ENCODE assay signal across 10 cellular contexts in the genomic region with DNA sequence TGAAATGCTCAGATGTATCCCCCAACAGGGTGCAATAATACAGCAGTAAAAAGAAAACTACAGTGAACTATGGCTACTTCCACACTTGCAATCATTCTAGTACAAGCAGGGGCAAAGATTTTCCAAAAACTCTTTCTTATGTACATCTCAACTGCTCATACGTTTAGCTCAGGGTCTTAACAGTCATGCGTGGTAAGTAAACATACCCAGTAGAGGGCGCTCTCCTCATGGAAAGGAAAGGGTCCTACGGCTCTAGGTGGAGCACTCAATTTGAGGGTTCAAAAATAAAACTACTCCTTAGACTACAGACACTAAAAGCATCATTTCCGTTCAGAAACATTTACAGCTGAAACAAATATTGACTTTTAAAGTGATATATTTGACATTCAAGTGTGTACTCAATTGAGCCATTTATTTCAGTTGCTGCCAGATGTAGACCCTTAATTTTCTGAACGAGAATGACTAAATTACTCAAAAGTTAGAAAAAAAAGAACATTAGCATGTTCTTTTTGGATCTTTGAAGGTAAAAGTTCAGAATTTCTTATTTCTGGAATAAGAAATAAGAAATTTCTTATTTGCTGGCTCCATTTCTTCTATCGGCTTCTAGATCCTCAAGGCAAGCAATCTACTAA.
A peak's percentile ranks its signal among the peaks of the same experiment; 100 is the strongest.
DNase-seq lines count a peak whose midpoint lies in the region; FAIRE-seq and TF ChIP-seq lines count a peak whose summit lies in the region.
"Had no signal": no experiment of that assay in that cellular context is flagged by ENCODE, and none has a peak within 500 bp of the region (broad histone marks: within the 10 kb centered on the region; RNA-seq: fewer than 3 reads in every experiment).

No MANE protein-coding gene starts in this region.

- POLR2A ChIA-PET in endothelial cell of umbilical vein (lab: Charles Lee), result no interaction called here

- H3K4me3 ChIP-seq in GM23248 (no peak overlapping the region), OCI-LY1 (ENCODE audit: low read depth, low read length, poor library complexity, severe bottlenecking) (no peak overlapping the region), endothelial cell of umbilical vein (replicated peaks in 1 of 3; ENCODE audit: insufficient read depth in 1 of 3, low read depth in 1 of 3, low read length in 3 of 3) (no peak overlapping the region), small intestine (ENCODE audit: low read depth in 1 of 2, low read length in 2 of 2) (no peak overlapping the region), Peyer's patch (no peak overlapping the region)
- H3K4me3 ChIP-seq: thoracic aorta had no signal

- no peaks in the 10 kb centered on the region for H3K36me3 Mint-ChIP-seq in activated naive CD4-positive, alpha-beta T cell treated with anti-CD3 and anti-CD28 coated beads for 36 hours (ENCODE audit: low read depth)
- no peaks in the 10 kb centered on the region for H3K36me3 Mint-ChIP-seq in activated naive CD4-positive, alpha-beta T cell treated with anti-CD3 and anti-CD28 coated beads, Interleukin-2, amount 10 ng/mL, durations not matched to agents 7 days and 5 days

- H3K27me3 Mint-ChIP-seq in activated naive CD4-positive, alpha-beta T cell treated with anti-CD3 and anti-CD28 coated beads for 36 hours (ENCODE audit: low read depth), result peaks cover 6% of the 10 kb centered on the region
- H3K27me3 Mint-ChIP-seq in activated naive CD4-positive, alpha-beta T cell treated with anti-CD3 and anti-CD28 coated beads, Interleukin-2, amount 10 ng/mL, durations not matched to agents 7 days and 5 days, result no peaks in the 10 kb centered on the region

- H3K9ac ChIP-seq in GM23248 (no peak overlapping the region), OCI-LY1 (ENCODE audit: low read length) (no peak overlapping the region), endothelial cell of umbilical vein (replicated peaks; ENCODE audit: extremely low read depth, insufficient read depth, low read length) (no peak overlapping the region)

- H3K27me3 ChIP-seq in GM23248 (replicated peaks; ENCODE audit: insufficient read depth) (no peaks in the 10 kb centered on the region), OCI-LY1 (ENCODE audit: insufficient read depth, low read length) (no peaks in the 10 kb centered on the region), endothelial cell of umbilical vein (ENCODE audit: control insufficient read depth in 2 of 2, insufficient read depth in 2 of 2, low read length in 2 of 2) (no peaks in the 10 kb centered on the region), small intestine (ENCODE audit: control insufficient read depth in 2 of 2, insufficient read depth in 2 of 2, low read length in 2 of 2) (no peaks in the 10 kb centered on the region), Peyer's patch (no peaks in the 10 kb centered on the region)

- no peak overlapping the region for H3K4me3 Mint-ChIP-seq in activated naive CD4-positive, alpha-beta T cell treated with anti-CD3 and anti-CD28 coated beads for 36 hours
- no peak overlapping the region for H3K4me3 Mint-ChIP-seq in activated naive CD4-positive, alpha-beta T cell treated with anti-CD3 and anti-CD28 coated beads, Interleukin-2, amount 10 ng/mL, durations not matched to agents 7 days and 5 days

- BruUV-seq in endothelial cell of umbilical vein (replicated peaks; lab: Mats Ljungman, UMichigan), result no TSS peak

- H3F3A ChIP-seq in GM23248 (ENCODE audit: insufficient read depth), result no peaks in the 10 kb centered on the region
- H3F3A ChIP-seq in OCI-LY1 (ENCODE audit: insufficient read depth, low read length), result no peaks in the 10 kb centered on the region

- intact Hi-C loops in activated naive CD4-positive, alpha-beta T cell treated with anti-CD3 and anti-CD28 coated beads for 36 hours (cut with micrococcal nuclease), result loop anchor here (1.0 kb wide), 1 partner anchor 511 kb away; no protein-coding TSS in a partner anchor
- intact Hi-C loops in endothelial cell of umbilical vein (cut with micrococcal nuclease), result loop anchor here (10.0 kb wide), 1 partner anchor 1954 kb away; no protein-coding TSS in a partner anchor

- H3K79me2 ChIP-seq in GM23248 (ENCODE audit: insufficient read depth), result no peaks in the 10 kb centered on the region
- H3K79me2 ChIP-seq in OCI-LY1 (ENCODE audit: insufficient read depth, low read length), result no peaks in the 10 kb centered on the region
- no peaks in the 10 kb centered on the region for H3K79me2 ChIP-seq in endothelial cell of umbilical vein (ENCODE audit: control insufficient read depth, insufficient read depth, low read length)

- H3K4me2 ChIP-seq in GM23248 (ENCODE audit: unreplicated experiment) (no peak overlapping the region), OCI-LY1 (ENCODE audit: low read length) (no peak overlapping the region), endothelial cell of umbilical vein (ENCODE audit: insufficient read depth, low read length) (no peak overlapping the region)

- H3K36me3 ChIP-seq in GM23248 (ENCODE audit: low read depth) (no peaks in the 10 kb centered on the region), OCI-LY1 (ENCODE audit: insufficient read depth, low read length) (no peaks in the 10 kb centered on the region), endothelial cell of umbilical vein (ENCODE audit: control insufficient read depth in 2 of 2, extremely low read depth in 1 of 2, insufficient read depth in 2 of 2, low read length in 2 of 2) (no peaks in the 10 kb centered on the region), small intestine (ENCODE audit: control insufficient read depth in 2 of 2, insufficient read depth in 2 of 2, low read length in 2 of 2) (no peaks in the 10 kb centered on the region), Peyer's patch (no peaks in the 10 kb centered on the region)
- H3K36me3 ChIP-seq: thoracic aorta had no signal

- H3K9me3 ChIP-seq in GM23248 (ENCODE audit: low read depth) (no peaks in the 10 kb centered on the region), OCI-LY1 (ENCODE audit: low read length) (no peaks in the 10 kb centered on the region), endothelial cell of umbilical vein (replicated peaks; ENCODE audit: control insufficient read depth, insufficient read depth, low read length) (no peaks in the 10 kb centered on the region), small intestine (ENCODE audit: control insufficient read depth, low read depth) (no peaks in the 10 kb centered on the region), Peyer's patch (no peaks in the 10 kb centered on the region)
- H3K9me3 ChIP-seq: thoracic aorta had no signal

- H3K27ac ChIP-seq in GM23248 (no peak overlapping the region), OCI-LY1 (ENCODE audit: low read depth, low read length, poor library complexity, severe bottlenecking) (no peak overlapping the region), endothelial cell of umbilical vein (ENCODE audit: insufficient read depth, low read depth, low read length) (no peak overlapping the region), small intestine (ENCODE audit: low read depth in 1 of 2, low read length in 1 of 2) (no peak overlapping the region), Peyer's patch (no peak overlapping the region)
- H3K27ac ChIP-seq: epithelial cell of prostate, thoracic aorta had no signal

- H3K9me2 ChIP-seq in GM23248 (ENCODE audit: insufficient read depth) (no peaks in the 10 kb centered on the region), OCI-LY1 (ENCODE audit: low read depth, low read length) (no peaks in the 10 kb centered on the region)

- in situ Hi-C loops in GM23248 (cut with MboI), result no loop called here
- in situ Hi-C loops in KBM-7 (cut with MboI; ENCODE audit: low pct_unique_long_range_greater_than_20kb, low sequenced_read_pairs), result no loop called here

- CTCF ChIA-PET in activated naive CD4-positive, alpha-beta T cell treated with anti-CD3 and anti-CD28 coated beads for 36 hours (lab: Charles Lee), result interaction anchor here (0.6 to 1.7 kb wide), 5 partner anchors 14 to 1291 kb away, joined by 3 to 6 read pairs (median 4); no protein-coding TSS in a partner anchor
- CTCF ChIA-PET in activated naive CD4-positive, alpha-beta T cell treated with anti-CD3 and anti-CD28 coated beads, Interleukin-2, amount 10 ng/mL, durations not matched to agents 7 days and 5 days (lab: Charles Lee), result interaction anchor here (1.0 to 1.3 kb wide), 2 partner anchors 11 to 62 kb away, joined by 3 read pairs; no protein-coding TSS in a partner anchor
- CTCF ChIA-PET in endothelial cell of umbilical vein (lab: Charles Lee), result interaction anchor here (1.0 to 1.1 kb wide), 2 partner anchors 14 to 1950 kb away, joined by 3 read pairs; no protein-coding TSS in a partner anchor

- no peaks in the 10 kb centered on the region for H3K4me1 Mint-ChIP-seq in activated naive CD4-positive, alpha-beta T cell treated with anti-CD3 and anti-CD28 coated beads for 36 hours (ENCODE audit: low read depth)
- no peaks in the 10 kb centered on the region for H3K4me1 Mint-ChIP-seq in activated naive CD4-positive, alpha-beta T cell treated with anti-CD3 and anti-CD28 coated beads, Interleukin-2, amount 10 ng/mL, durations not matched to agents 7 days and 5 days

- peak; percentile 81 for TF ChIP-seq CTCF in OCI-LY1 (IDR thresholded peaks at IDR 0.05; ENCODE audit: low read length)
- peak; percentile 8 to 31 for TF ChIP-seq CTCF in endothelial cell of umbilical vein (IDR thresholded peaks at IDR 0.05; ENCODE audit: extremely low read depth in 1 of 2, insufficient read depth in 1 of 2, low read depth in 1 of 2, low read length in 2 of 2)
- TF ChIP-seq CTCF in Peyer's patch (IDR thresholded peaks at IDR 0.05), result peak in 3 of 6 experiments; percentile 18 to 33 (median 23)

- dilution Hi-C loops in endothelial cell of umbilical vein (cut with MboI; ENCODE audit: extremely low pct_ligation_motif_present, low sequenced_read_pairs), result no loop called here

- H3K4me1 ChIP-seq in GM23248 (ENCODE audit: insufficient read depth), result 0 out of 2 replicates have a peak, but pooled peaks cover 3% of the 10 kb centered on the region
- H3K4me1 ChIP-seq in OCI-LY1 (ENCODE audit: insufficient read depth, low read length, severe bottlenecking), result no peaks in the 10 kb centered on the region
- H3K4me1 ChIP-seq in endothelial cell of umbilical vein (ENCODE audit: control insufficient read depth, extremely low read depth, insufficient read depth, low read length), result no peaks in the 10 kb centered on the region
- no peaks in the 10 kb centered on the region for H3K4me1 ChIP-seq in small intestine (ENCODE audit: control insufficient read depth in 2 of 2, insufficient read depth in 1 of 2, low read depth in 1 of 2, low read length in 1 of 2)
- no peaks in the 10 kb centered on the region for H3K4me1 ChIP-seq in Peyer's patch

- H2AFZ ChIP-seq in GM23248 (no peak overlapping the region), OCI-LY1 (ENCODE audit: low read length) (no peak overlapping the region), endothelial cell of umbilical vein (ENCODE audit: low read depth, low read length) (no peak overlapping the region)

- H4K20me1 ChIP-seq in GM23248 (ENCODE audit: insufficient read depth) (no peaks in the 10 kb centered on the region), OCI-LY1 (ENCODE audit: insufficient read depth, low read length) (no peaks in the 10 kb centered on the region), endothelial cell of umbilical vein (replicated peaks; ENCODE audit: control insufficient read depth, extremely low read depth, insufficient read depth, low read length) (no peaks in the 10 kb centered on the region)

- H3K27ac Mint-ChIP-seq in activated naive CD4-positive, alpha-beta T cell treated with anti-CD3 and anti-CD28 coated beads for 36 hours, result no peak overlapping the region
- H3K27ac Mint-ChIP-seq in activated naive CD4-positive, alpha-beta T cell treated with anti-CD3 and anti-CD28 coated beads, Interleukin-2, amount 10 ng/mL, durations not matched to agents 7 days and 5 days, result no peak overlapping the region

- FAIRE-seq in endothelial cell of umbilical vein (lab: Jason Lieb, UNC) (no peak), small intestine (lab: Jason Lieb, UNC) (no peak)

- no peak for TF ChIP-seq POLR2A in endothelial cell of umbilical vein (IDR thresholded peaks at IDR 0.05; ENCODE audit: low read depth, low read length)
- TF ChIP-seq POLR2A in Peyer's patch (IDR thresholded peaks at IDR 0.05), result no peak

- H3K9me3 Mint-ChIP-seq in activated naive CD4-positive, alpha-beta T cell treated with anti-CD3 and anti-CD28 coated beads for 36 hours, result no peaks in the 10 kb centered on the region
- H3K9me3 Mint-ChIP-seq in activated naive CD4-positive, alpha-beta T cell treated with anti-CD3 and anti-CD28 coated beads, Interleukin-2, amount 10 ng/mL, durations not matched to agents 7 days and 5 days, result no peaks in the 10 kb centered on the region

- 19 to 22% methylated on average over 7 of the region's 7 CpGs for WGBS in GM23248 (ENCODE audit: low coverage in 1 of 2, low lambda C conversion rate in 2 of 2, missing lambda C conversion rate in 2 of 2), 2 experiments
- 26 to 35% (median 30%) methylated on average over 7 of the region's 7 CpGs for WGBS in small intestine, 3 donors

- DNase-seq in activated naive CD4-positive, alpha-beta T cell treated with anti-CD3 and anti-CD28 coated beads for 36 hours, result peak; percentile 28
- no peak for DNase-seq in activated naive CD4-positive, alpha-beta T cell treated with anti-CD3 and anti-CD28 coated beads, Interleukin-2, amount 10 ng/mL, durations not matched to agents 7 days and 5 days
- DNase-seq in GM23248 (peak; percentile 80), KBM-7 (peak; percentile 59), endothelial cell of umbilical vein (ENCODE audit: low read depth, low spot score) (peak; percentile 3), small intestine (peak; percentile 28), Peyer's patch (no peak)

- H3K9me1 ChIP-seq in endothelial cell of umbilical vein (replicated peaks; ENCODE audit: control insufficient read depth, extremely low read depth, insufficient read depth, low read length), result no peaks in the 10 kb centered on the region

Comparison
In these comparisons a context has a peak if more than half of its experiments do, and no peak if none do; other contexts are left out.
1. DNase-seq: peak in activated naive CD4-positive, alpha-beta T cell treated with anti-CD3 and anti-CD28 coated beads for 36 hours (single experiment), GM23248 (single experiment), KBM-7 (single experiment), endothelial cell of umbilical vein (single experiment) and small intestine (single experiment); none in activated naive CD4-positive, alpha-beta T cell treated with anti-CD3 and anti-CD28 coated beads, Interleukin-2, amount 10 ng/mL, durations not matched to agents 7 days and 5 days (single experiment) and Peyer's patch (0 of 3).